Comparison of ENCODE assay signal across 8 cellular contexts in genomic region chr4:143482753-143483362, GRCh38. TPM values are rescaled to one million over a fixed set of nuclear protein-coding genes. Genes with fewer than 3 reads are reported as not detected.
DNase-seq lines count a peak whose midpoint lies in the region; ATAC-seq and TF ChIP-seq lines count a peak whose summit lies in the region.

No MANE protein-coding gene starts in this region.

- peaks cover 13% of the 10 kb centered on the region for H3K27me3 Mint-ChIP-seq in activated T-helper 17 cell treated with anti-CD3 and anti-CD28 coated beads, Interleukin-2, amount 50 U/mL, for 72 hours
- H3K27me3 Mint-ChIP-seq in T-helper 2 cell treated with Interferon-gamma antibody and Interleukin-4, amounts not matched to agents 5 μg/mL and 100 μg/mL, for 36 hours (ENCODE audit: low read depth): peaks cover 4% of the 10 kb centered on the region

- TF ChIP-seq CTCF in AG10803 (conservative IDR thresholded peaks at IDR 0.05; ENCODE audit: low read length): peak; percentile 81

- no peaks in the 10 kb centered on the region for H3K9me3 Mint-ChIP-seq in activated T-helper 17 cell treated with anti-CD3 and anti-CD28 coated beads, Interleukin-2, amount 50 U/mL, for 72 hours
- no peaks in the 10 kb centered on the region for H3K9me3 Mint-ChIP-seq in T-helper 2 cell treated with Interferon-gamma antibody and Interleukin-4, amounts not matched to agents 5 μg/mL and 100 μg/mL, for 36 hours

- no peak for TF ChIP-seq POLR2A in GM18505 (IDR thresholded peaks at IDR 0.05; ENCODE audit: borderline replicate concordance, extremely low read depth, insufficient read depth, insufficient read length)

- H3K27ac Mint-ChIP-seq in activated T-helper 17 cell treated with anti-CD3 and anti-CD28 coated beads, Interleukin-2, amount 50 U/mL, for 72 hours: no peak overlapping the region
- H3K27ac Mint-ChIP-seq in T-helper 2 cell treated with Interferon-gamma antibody and Interleukin-4, amounts not matched to agents 5 μg/mL and 100 μg/mL, for 36 hours: no peak overlapping the region

- no peak overlapping the region for H3K4me3 ChIP-seq in AG10803 (ENCODE audit: low read length)

- DNase-seq in AG10803 (ENCODE audit: low read depth): peak; percentile 64
- peak; percentile 18 for DNase-seq in SW480 (ENCODE audit: low spot score)
- peak; percentile 11 for DNase-seq in germinal center (ENCODE audit: low spot score)
- DNase-seq in pons (ENCODE audit: low spot score): peak; percentile 87
- no peak for DNase-seq in T-helper 2 cell treated with Interferon-gamma antibody and Interleukin-4, amounts not matched to agents 5 μg/mL and 100 μg/mL, for 36 hours (ENCODE audit: low spot score)

- H3K36me3 Mint-ChIP-seq in activated T-helper 17 cell treated with anti-CD3 and anti-CD28 coated beads, Interleukin-2, amount 50 U/mL, for 72 hours (ENCODE audit: low read depth): no peaks in the 10 kb centered on the region
- H3K36me3 Mint-ChIP-seq in T-helper 2 cell treated with Interferon-gamma antibody and Interleukin-4, amounts not matched to agents 5 μg/mL and 100 μg/mL, for 36 hours (ENCODE audit: low read depth): no peaks in the 10 kb centered on the region

- H3K4me1 Mint-ChIP-seq in activated T-helper 17 cell treated with anti-CD3 and anti-CD28 coated beads, Interleukin-2, amount 50 U/mL, for 72 hours: no peaks in the 10 kb centered on the region
- H3K4me1 Mint-ChIP-seq in T-helper 2 cell treated with Interferon-gamma antibody and Interleukin-4, amounts not matched to agents 5 μg/mL and 100 μg/mL, for 36 hours (ENCODE audit: low read depth): no peaks in the 10 kb centered on the region

- H3K4me3 Mint-ChIP-seq in activated T-helper 17 cell treated with anti-CD3 and anti-CD28 coated beads, Interleukin-2, amount 50 U/mL, for 72 hours: no peak overlapping the region
- no peak overlapping the region for H3K4me3 Mint-ChIP-seq in T-helper 2 cell treated with Interferon-gamma antibody and Interleukin-4, amounts not matched to agents 5 μg/mL and 100 μg/mL, for 36 hours

- peak; percentile 55 for ATAC-seq in GM18505 (IDR thresholded peaks at IDR 0.05; ENCODE audit: unreplicated experiment)
- ATAC-seq in HG03565 (IDR thresholded peaks at IDR 0.05; ENCODE audit: unreplicated experiment): peak; percentile 79
- no peak for ATAC-seq in activated T-helper 17 cell treated with anti-CD3 and anti-CD28 coated beads, Interleukin-2, amount 50 U/mL, for 72 hours (replicated peaks)

RNA-seq across cellular contexts. Expression of gene SMARCA5, which starts 30.6 kb away (rescaled TPM):
- total RNA-seq in activated T-helper 17 cell treated with anti-CD3 and anti-CD28 coated beads, Interleukin-2, amount 50 U/mL, for 72 hours: 10 to 100 TPM; 45.4 to 55.1 TPM
